In genomic region chr9:98192503-98193335, GRCh38 we compare ENCODE assay signal across 8 cellular contexts. TPM values are rescaled to one million over a fixed set of nuclear protein-coding genes. Genes with fewer than 3 reads are reported as not detected.
DNase-seq lines count a peak whose midpoint lies in the region; ATAC-seq and TF ChIP-seq lines count a peak whose summit lies in the region.

Gene CORO2A (minus strand): TSS chr9:98192637. CDS start chr9:98157660, 34,977 bp downstream.

- WGBS in stomach, 5 donors, result 0 to 2% (median 1%) methylated on average over 26 to 95 of the region's 95 CpGs

- peaks cover 2% of the 10 kb centered on the region for H3K36me3 ChIP-seq in CD4-positive, CD25-positive, alpha-beta regulatory T cell (ENCODE audit: control insufficient read depth, insufficient read depth, low read length)
- peaks cover 0 to 3% (median 0%) of the 10 kb centered on the region in 4 donors for H3K36me3 ChIP-seq in stomach

- intact Hi-C loops in stomach (cut with DNase I; ENCODE audit: low total_unique reads), result no loop called here

- TF ChIP-seq CTCF in foreskin fibroblast (IDR thresholded peaks at IDR 0.05; ENCODE audit: low read depth, low read length), result peak; percentile 55
- TF ChIP-seq CTCF in neural crest cell (conservative IDR thresholded peaks at IDR 0.05), result peak; percentile 56
- TF ChIP-seq CTCF in stomach (IDR thresholded peaks at IDR 0.05), result peak in 3 of 7 experiments; percentile 19 to 46 (median 35)

- no peak for TF ChIP-seq POLR2A in stomach (IDR thresholded peaks at IDR 0.05)

- H3K27me3 Mint-ChIP-seq in CD4-positive, CD25-positive, alpha-beta regulatory T cell, result no peaks in the 10 kb centered on the region
- H3K27me3 Mint-ChIP-seq in IgD-negative memory B cell (no peaks in the 10 kb centered on the region), neural crest cell (ENCODE audit: low read depth) (peaks cover 20% of the 10 kb centered on the region)

- H3K4me1 ChIP-seq in CD4-positive, CD25-positive, alpha-beta regulatory T cell (ENCODE audit: control insufficient read depth, insufficient read depth, low read length, poor library complexity, severe bottlenecking), result peaks cover 42% of the 10 kb centered on the region
- H3K4me1 ChIP-seq in stomach, result peaks cover 12 to 31% (median 20%) of the 10 kb centered on the region in 4 donors

- no peaks in the 10 kb centered on the region for H3K27me3 ChIP-seq in CD4-positive, CD25-positive, alpha-beta regulatory T cell (ENCODE audit: control insufficient read depth, insufficient read depth, low read length)
- H3K27me3 ChIP-seq in stomach, result no peaks in the 10 kb centered on the region

- peak within 1 kb of the TSS; percentile 69 for H3K4me3 ChIP-seq in CD4-positive, CD25-positive, alpha-beta regulatory T cell (ENCODE audit: low read depth, low read length)
- H3K4me3 ChIP-seq in foreskin fibroblast (ENCODE audit: low read depth in 1 of 2, low read length in 2 of 2) (peak within 1 kb of the TSS; percentile 57 to 70), stomach (peak within 1 kb of the TSS; percentile 61 to 77 (median 68))

- TF ChIP-seq EP300 in stomach (IDR thresholded peaks at IDR 0.05), result no peak

- H3K9me3 Mint-ChIP-seq in CD4-positive, CD25-positive, alpha-beta regulatory T cell, result peaks cover 0 to 1% (median 0%) of the 10 kb centered on the region in 7 donors
- no peaks in the 10 kb centered on the region for H3K9me3 Mint-ChIP-seq in IgD-negative memory B cell
- H3K9me3 Mint-ChIP-seq in neural crest cell, result no peaks in the 10 kb centered on the region

- peak; percentile 67 to 71 for ATAC-seq in CD4-positive, CD25-positive, alpha-beta regulatory T cell (ENCODE audit: low read depth in 2 of 2)
- peak; percentile 47 for ATAC-seq in GM19467 (IDR thresholded peaks at IDR 0.05; ENCODE audit: unreplicated experiment)

- peaks cover 15 to 53% (median 32%) of the 10 kb centered on the region in 4 donors for H3K4me1 Mint-ChIP-seq in CD4-positive, CD25-positive, alpha-beta regulatory T cell
- H3K4me1 Mint-ChIP-seq in IgD-negative memory B cell, result peaks cover 2 to 15% (median 11%) of the 10 kb centered on the region in 3 donors
- peaks cover 26% of the 10 kb centered on the region for H3K4me1 Mint-ChIP-seq in neural crest cell

- no peaks in the 10 kb centered on the region for H3K9me3 ChIP-seq in CD4-positive, CD25-positive, alpha-beta regulatory T cell (ENCODE audit: control insufficient read depth in 2 of 2, low read length in 2 of 2)
- H3K9me3 ChIP-seq in stomach, result no peaks in the 10 kb centered on the region

- H3K4me3 Mint-ChIP-seq in CD4-positive, CD25-positive, alpha-beta regulatory T cell, result peak within 1 kb of the TSS; percentile 89 to 94 (median 92)
- H3K4me3 Mint-ChIP-seq in IgD-negative memory B cell (peak within 1 kb of the TSS; percentile 88 to 92 (median 90)), neural crest cell (peak within 1 kb of the TSS; percentile 88)

- peaks cover 5% of the 10 kb centered on the region for H3K36me3 Mint-ChIP-seq in CD4-positive, CD25-positive, alpha-beta regulatory T cell
- no peaks in the 10 kb centered on the region for H3K36me3 Mint-ChIP-seq in IgD-negative memory B cell
- no peaks in the 10 kb centered on the region for H3K36me3 Mint-ChIP-seq in neural crest cell (ENCODE audit: low read depth)

- peak within 1 kb of the TSS; percentile 60 for H3K27ac ChIP-seq in CD4-positive, CD25-positive, alpha-beta regulatory T cell (ENCODE audit: insufficient read depth, low read length, poor library complexity, severe bottlenecking)
- H3K27ac ChIP-seq in stomach, result peak within 1 kb of the TSS; percentile 84 to 89 (median 87)

- peak; percentile 66 to 73 (median 67) for DNase-seq in CD4-positive, CD25-positive, alpha-beta regulatory T cell
- DNase-seq in RPMI7951 (ENCODE audit: low read depth), result peak; percentile 76
- peak; percentile 58 for DNase-seq in activated gamma-delta T cell (lab: John Stamatoyannopoulos, UW)
- peak; percentile 70 to 87 for DNase-seq in foreskin fibroblast
- peak; percentile 62 for DNase-seq in neural crest cell (ENCODE audit: low read depth, low spot score)
- peak; percentile 88 for DNase-seq in stomach

- H3K27ac Mint-ChIP-seq in CD4-positive, CD25-positive, alpha-beta regulatory T cell, result peak within 1 kb of the TSS; percentile 79 to 93 (median 91)
- H3K27ac Mint-ChIP-seq in IgD-negative memory B cell, result peak within 1 kb of the TSS in 2 of 3 donors; percentile 10 to 80
- H3K27ac Mint-ChIP-seq in neural crest cell (ENCODE audit: unreplicated experiment), result no peak within 1 kb of the TSS

RNA-seq across cellular contexts. Expression of gene CORO2A, which starts in this region (rescaled TPM):
- 27.0 TPM for total RNA-seq in CD4-positive, CD25-positive, alpha-beta regulatory T cell
- polyA plus RNA-seq in CD4-positive, CD25-positive, alpha-beta regulatory T cell, result 10 to 100 TPM; 13.4 to 16.7 (median 14.0) TPM
- polyA plus RNA-seq in IgD-negative memory B cell, result 4.2 TPM
- 1.3 TPM in 2 replicates for total RNA-seq in RPMI7951 (2014; rRNA removed; shearing (Covaris generic))
- total RNA-seq in neural crest cell, result 9.3 and 9.5 TPM in 2 replicates
- 10 to 100 TPM in 4 of 5 donors, 1 to 10 TPM in 1; 4.5 to 26.7 (median 11.3) TPM for total RNA-seq in stomach
- polyA plus RNA-seq in stomach, result 10 to 100 TPM in 1 of 3 donors, 1 to 10 TPM in 2; 2.8 to 10.8 (median 7.3) TPM

Comparison
In these comparisons a context has a peak if more than half of its experiments do, and no peak if none do; other contexts are left out.
1. Peak in every context shown above with its lines: DNase-seq, ATAC-seq, H3K4me3 ChIP-seq and H3K27ac ChIP-seq.